Comparison of ENCODE assay signal across 9 cellular contexts in genomic region chr11:113313601-113314000, GRCh38. TPM values are rescaled to one million over a fixed set of nuclear protein-coding genes. Genes with fewer than 3 reads are reported as not detected.
DNase-seq lines count a peak whose midpoint lies in the region; ATAC-seq and TF ChIP-seq lines count a peak whose summit lies in the region.
"Had no signal": no experiment of that assay in that cellular context is flagged by ENCODE, and none has a peak within 500 bp of the region (broad histone marks: within the 10 kb centered on the region; RNA-seq: fewer than 3 reads in every experiment).

No MANE protein-coding gene starts in this region.

- peak overlapping the region; percentile 1 for H2AFZ ChIP-seq in hepatocyte

- no peaks in the 10 kb centered on the region for H4K20me1 ChIP-seq in hepatocyte (ENCODE audit: insufficient read depth, poor library complexity, severe bottlenecking)
- H4K20me1 ChIP-seq: BLaER1 had no signal

- 82% methylated on average over 3 of the region's 3 CpGs for WGBS in hepatocyte (ENCODE audit: low lambda C conversion rate, missing lambda C conversion rate)

- H3K4me3 ChIP-seq in WERI-Rb-1 (ENCODE audit: low read depth, low read length) (peak overlapping the region; percentile 86), hepatocyte (no peak overlapping the region), stomach smooth muscle (ENCODE audit: low read length in 2 of 2) (peak overlapping the region; percentile 65 to 96)
- H3K4me3 ChIP-seq: BLaER1 had no signal

- peaks cover 5% of the 10 kb centered on the region for H3K79me2 ChIP-seq in hepatocyte

- POLR2A ChIA-PET in activated CD4-positive, alpha-beta T cell treated with anti-CD3 and anti-CD28 coated beads, Interleukin-2, amount 10 ng/mL, durations not matched to agents 7 days and 5 days (lab: Charles Lee): no interaction called here

- no peak for DNase-seq in activated CD4-positive, alpha-beta T cell treated with anti-CD3 and anti-CD28 coated beads, Interleukin-2, amount 10 ng/mL, durations not matched to agents 7 days and 5 days
- DNase-seq in activated CD4-positive, alpha-beta T cell treated with anti-CD3 and anti-CD28 coated beads for 1 hour: no peak
- DNase-seq in WERI-Rb-1: no peak
- DNase-seq in hepatocyte (ENCODE audit: low spot score): no peak
- no peak for DNase-seq in nucleus accumbens (lab: John Stamatoyannopoulos, UW)
- no peak for DNase-seq in globus pallidus (ENCODE audit: low spot score)

- TF ChIP-seq CTCF in WERI-Rb-1 (IDR thresholded peaks at IDR 0.05; ENCODE audit: low read depth, low read length) (no peak), hepatocyte (IDR thresholded peaks at IDR 0.05; ENCODE audit: poor library complexity) (no peak)

- peak overlapping the region; percentile 75 for H3K27ac Mint-ChIP-seq in activated CD4-positive, alpha-beta T cell treated with anti-CD3 and anti-CD28 coated beads, Interleukin-2, amount 10 ng/mL, durations not matched to agents 7 days and 5 days

- CTCF ChIA-PET in activated CD4-positive, alpha-beta T cell treated with anti-CD3 and anti-CD28 coated beads, Interleukin-2, amount 10 ng/mL, durations not matched to agents 7 days and 5 days (lab: Charles Lee): interaction anchor here (0.9 to 1.6 kb wide), 2 partner anchors 18 to 24 kb away, joined by 3 read pairs; no protein-coding TSS in a partner anchor

- peak overlapping the region; percentile 76 for H3K4me3 Mint-ChIP-seq in activated CD4-positive, alpha-beta T cell treated with anti-CD3 and anti-CD28 coated beads, Interleukin-2, amount 10 ng/mL, durations not matched to agents 7 days and 5 days

- H3K36me3 Mint-ChIP-seq in activated CD4-positive, alpha-beta T cell treated with anti-CD3 and anti-CD28 coated beads, Interleukin-2, amount 10 ng/mL, durations not matched to agents 7 days and 5 days (ENCODE audit: low read depth): peaks cover 12% of the 10 kb centered on the region

- no peaks in the 10 kb centered on the region for H3K27me3 Mint-ChIP-seq in activated CD4-positive, alpha-beta T cell treated with anti-CD3 and anti-CD28 coated beads, Interleukin-2, amount 10 ng/mL, durations not matched to agents 7 days and 5 days

- H3K9me2 ChIP-seq in hepatocyte (replicated peaks; ENCODE audit: insufficient read depth): no peaks in the 10 kb centered on the region

- H3K4me1 ChIP-seq in hepatocyte (ENCODE audit: insufficient read depth) (peaks cover 14% of the 10 kb centered on the region), stomach smooth muscle (ENCODE audit: control insufficient read depth, insufficient read depth, low read length) (peaks cover 14% of the 10 kb centered on the region)
- H3K4me1 ChIP-seq: BLaER1 had no signal

- no peaks in the 10 kb centered on the region for H3K9me3 ChIP-seq in WERI-Rb-1 (ENCODE audit: severe bottlenecking)
- H3K9me3 ChIP-seq in hepatocyte (ENCODE audit: low read depth): no peaks in the 10 kb centered on the region
- no peaks in the 10 kb centered on the region for H3K9me3 ChIP-seq in stomach smooth muscle (ENCODE audit: control insufficient read depth in 2 of 2, low read length in 2 of 2)

- H3K9me3 Mint-ChIP-seq in activated CD4-positive, alpha-beta T cell treated with anti-CD3 and anti-CD28 coated beads, Interleukin-2, amount 10 ng/mL, durations not matched to agents 7 days and 5 days: no peaks in the 10 kb centered on the region

- H3K9ac ChIP-seq in stomach smooth muscle (ENCODE audit: low read length in 2 of 2): peak overlapping the region in 1 of 2 donors; percentile 47
- H3K9ac ChIP-seq: BLaER1 had no signal

- H3K4me1 Mint-ChIP-seq in activated CD4-positive, alpha-beta T cell treated with anti-CD3 and anti-CD28 coated beads, Interleukin-2, amount 10 ng/mL, durations not matched to agents 7 days and 5 days: peaks cover 22% of the 10 kb centered on the region

- peak overlapping the region; percentile 90 for H3K4me2 ChIP-seq in hepatocyte
- H3K4me2 ChIP-seq: BLaER1 had no signal

- H3K27me3 ChIP-seq in WERI-Rb-1 (ENCODE audit: insufficient read depth, low read depth, severe bottlenecking): no peaks in the 10 kb centered on the region
- no peaks in the 10 kb centered on the region for H3K27me3 ChIP-seq in hepatocyte
- no peaks in the 10 kb centered on the region for H3K27me3 ChIP-seq in stomach smooth muscle (ENCODE audit: control insufficient read depth in 1 of 2, insufficient read depth in 2 of 2, low read length in 2 of 2)
- H3K27me3 ChIP-seq: BLaER1 had no signal

- H3K36me3 ChIP-seq in WERI-Rb-1: no peaks in the 10 kb centered on the region; the same call in 1 of the 2 replicates
- no peaks in the 10 kb centered on the region for H3K36me3 ChIP-seq in hepatocyte (replicated peaks; ENCODE audit: insufficient read depth, low read depth)
- peaks cover 6 to 8% of the 10 kb centered on the region in 2 donors for H3K36me3 ChIP-seq in stomach smooth muscle (ENCODE audit: control insufficient read depth in 2 of 2, insufficient read depth in 2 of 2, low read length in 2 of 2)
- H3K36me3 ChIP-seq: BLaER1 had no signal

- H3K27ac ChIP-seq in WERI-Rb-1 (no peak overlapping the region), hepatocyte (peak overlapping the region; percentile 31), stomach smooth muscle (ENCODE audit: low read length) (no peak overlapping the region)
- H3K27ac ChIP-seq: BLaER1 had no signal

- ATAC-seq in HG02870 (IDR thresholded peaks at IDR 0.05; ENCODE audit: unreplicated experiment): no peak

RNA-seq across cellular contexts. Expression of gene TTC12, which starts 0.8 kb away (rescaled TPM):
- 10 to 100 TPM; 17.1 to 21.8 TPM for total RNA-seq in activated CD4-positive, alpha-beta T cell treated with anti-CD3 and anti-CD28 coated beads, Interleukin-2, amount 10 ng/mL, durations not matched to agents 7 days and 5 days
- total RNA-seq in hepatocyte: 10.5 and 12.4 TPM in 2 replicates
- 9.2 and 9.4 TPM in 2 replicates for polyA plus RNA-seq in hepatocyte
